Comparison of ENCODE assay signal across 8 cellular contexts in the genomic region with DNA sequence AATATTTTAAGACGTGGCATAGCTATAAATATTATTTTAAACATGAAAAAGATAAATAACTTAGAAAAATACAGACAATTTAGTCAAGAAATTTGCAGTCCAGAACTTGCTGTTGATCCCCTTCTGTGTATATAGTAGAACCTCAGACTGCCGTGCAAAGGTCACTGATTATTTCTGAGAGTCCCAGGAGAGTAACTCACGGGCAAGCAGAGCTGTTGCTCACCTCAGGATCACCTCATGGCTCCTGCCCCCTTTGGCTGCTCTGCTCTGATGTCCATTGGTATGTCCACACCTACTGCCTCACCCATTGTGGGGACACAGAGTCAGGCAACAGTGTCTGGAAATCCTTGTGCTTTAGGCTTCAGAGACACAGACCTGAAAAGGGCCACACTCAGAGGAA.
"Had no signal": no experiment of that assay in that cellular context is flagged by ENCODE, and none has a peak within 500 bp of the region (broad histone marks: within the 10 kb centered on the region; RNA-seq: fewer than 3 reads in every experiment).

No MANE protein-coding gene starts in this region.

- ATAC-seq: HCT116 had no signal

- H2AFZ ChIP-seq: GM23248 had no signal

- H3K36me3 ChIP-seq: HAP-1 had no signal

- H3K4me1 ChIP-seq: HAP-1 had no signal

- H3K9me3 ChIP-seq: HAP-1 had no signal

- H3K9ac ChIP-seq: GM23248 had no signal

- H3K4me3 ChIP-seq: GM23248, HAP-1 had no signal

- H3K27ac ChIP-seq: GM23248, HL-60 had no signal

- DNase-seq: GM23248, GOT3, H7, HFFc6, KBM-7 had no signal
